In the genomic region with DNA sequence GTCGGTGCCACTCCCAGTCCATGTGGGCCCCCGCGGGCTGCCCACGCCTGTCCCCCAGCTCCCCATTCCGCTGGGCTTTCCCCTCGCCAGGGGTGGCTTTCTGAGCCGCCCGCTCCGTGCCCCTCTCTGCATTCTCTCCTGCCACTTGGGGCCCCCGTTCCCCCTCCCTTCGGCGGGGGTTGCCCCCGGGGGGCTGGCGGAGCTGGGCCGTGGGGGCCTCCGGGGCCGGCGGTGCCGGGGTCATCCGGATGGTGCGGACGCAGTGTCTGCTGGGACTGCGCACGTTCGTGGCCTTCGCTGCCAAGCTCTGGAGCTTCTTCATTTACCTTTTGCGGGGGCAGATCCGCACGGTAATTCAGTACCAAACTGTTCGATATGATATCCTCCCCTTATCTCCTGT, we compare ENCODE assay signal across 16 cellular contexts. TPM values are rescaled to one million over a fixed set of nuclear protein-coding genes. Genes with fewer than 3 reads are reported as not detected.
DNase-seq lines count a peak whose midpoint lies in the region; ATAC-seq lines count a peak whose summit lies in the region.
"Had no signal": no experiment of that assay in that cellular context is flagged by ENCODE, and none has a peak within 500 bp of the region (broad histone marks: within the 10 kb centered on the region; RNA-seq: fewer than 3 reads in every experiment).

No MANE protein-coding gene starts in this region.

- H3K27me3 Mint-ChIP-seq in stimulated activated memory B cell treated with anti-CD40 and anti-IgM and Interleukin-4, amounts not matched to agents 10 μg/mL and 1 μg/mL and 100 μg/mL, for 72 hours = no peaks in the 10 kb centered on the region

- H3K4me3 Mint-ChIP-seq in stimulated activated memory B cell treated with anti-CD40 and anti-IgM and Interleukin-4, amounts not matched to agents 10 μg/mL and 1 μg/mL and 100 μg/mL, for 72 hours = no peak overlapping the region
- H3K4me3 Mint-ChIP-seq: CD4-positive, alpha-beta memory T cell; GM23338; HFFc6 had no signal

- H3K36me3 ChIP-seq in H7 (replicated peaks; ENCODE audit: control insufficient read depth, insufficient read depth, low read length) = no peaks in the 10 kb centered on the region
- H3K36me3 ChIP-seq: HAP-1 had no signal

- no peaks in the 10 kb centered on the region for H3K9me3 Mint-ChIP-seq in stimulated activated memory B cell treated with anti-CD40 and anti-IgM and Interleukin-4, amounts not matched to agents 10 μg/mL and 1 μg/mL and 100 μg/mL, for 72 hours
- H3K9me3 Mint-ChIP-seq: GM23338, HFFc6 had no signal

- peak; percentile 56 for ATAC-seq in stimulated activated memory B cell treated with anti-CD40 and anti-IgM and Interleukin-4, amounts not matched to agents 10 μg/mL and 1 μg/mL and 100 μg/mL, for 72 hours
- ATAC-seq in GM21381 (IDR thresholded peaks at IDR 0.05; ENCODE audit: unreplicated experiment) (no peak), GM19463 (IDR thresholded peaks at IDR 0.05; ENCODE audit: unreplicated experiment) (no peak)
- ATAC-seq: GM23338 had no signal

- peaks cover 19% of the 10 kb centered on the region for H3K36me3 Mint-ChIP-seq in stimulated activated memory B cell treated with anti-CD40 and anti-IgM and Interleukin-4, amounts not matched to agents 10 μg/mL and 1 μg/mL and 100 μg/mL, for 72 hours
- H3K36me3 Mint-ChIP-seq: CD4-positive, alpha-beta memory T cell had no signal

- no peaks in the 10 kb centered on the region for H3K4me1 Mint-ChIP-seq in stimulated activated memory B cell treated with anti-CD40 and anti-IgM and Interleukin-4, amounts not matched to agents 10 μg/mL and 1 μg/mL and 100 μg/mL, for 72 hours
- H3K4me1 Mint-ChIP-seq: CD4-positive, alpha-beta memory T cell had no signal

- H3K27me3 ChIP-seq in H7 (ENCODE audit: control insufficient read depth, insufficient read depth, low read length) = no peaks in the 10 kb centered on the region

- H3K4me3 ChIP-seq in H7 (ENCODE audit: insufficient read depth, low read depth, low read length) = no peak overlapping the region
- H3K4me3 ChIP-seq: GM23338, HAP-1 had no signal

- peak; percentile 24 for DNase-seq in H7
- DNase-seq in iPS-NIHi11 (ENCODE audit: low spot score) = peak; percentile 4
- DNase-seq in NCI-H2107 (lab: John Stamatoyannopoulos, UW) = no peak
- DNase-seq: C1 segment of cervical spinal cord; Calu3; CD4-positive, alpha-beta memory T cell; COR-L47; DMS53; DMS79 treated with DMSO at 0.1 percent for 48 hours; GF-D8; HFFc6 had no signal

- no peak overlapping the region for H3K27ac Mint-ChIP-seq in stimulated activated memory B cell treated with anti-CD40 and anti-IgM and Interleukin-4, amounts not matched to agents 10 μg/mL and 1 μg/mL and 100 μg/mL, for 72 hours
- H3K27ac Mint-ChIP-seq: CD4-positive, alpha-beta memory T cell; GM23338; HFFc6 had no signal

RNA-seq across cellular contexts. Expression of gene GRAMD1C, which starts 46.5 kb away (rescaled TPM):
- 1.0 and 4.1 TPM in 2 replicates for total RNA-seq in H7 (2014; rRNA removed; shearing (Covaris generic))
